Comparison of ENCODE assay signal across 28 cellular contexts in the genomic region with DNA sequence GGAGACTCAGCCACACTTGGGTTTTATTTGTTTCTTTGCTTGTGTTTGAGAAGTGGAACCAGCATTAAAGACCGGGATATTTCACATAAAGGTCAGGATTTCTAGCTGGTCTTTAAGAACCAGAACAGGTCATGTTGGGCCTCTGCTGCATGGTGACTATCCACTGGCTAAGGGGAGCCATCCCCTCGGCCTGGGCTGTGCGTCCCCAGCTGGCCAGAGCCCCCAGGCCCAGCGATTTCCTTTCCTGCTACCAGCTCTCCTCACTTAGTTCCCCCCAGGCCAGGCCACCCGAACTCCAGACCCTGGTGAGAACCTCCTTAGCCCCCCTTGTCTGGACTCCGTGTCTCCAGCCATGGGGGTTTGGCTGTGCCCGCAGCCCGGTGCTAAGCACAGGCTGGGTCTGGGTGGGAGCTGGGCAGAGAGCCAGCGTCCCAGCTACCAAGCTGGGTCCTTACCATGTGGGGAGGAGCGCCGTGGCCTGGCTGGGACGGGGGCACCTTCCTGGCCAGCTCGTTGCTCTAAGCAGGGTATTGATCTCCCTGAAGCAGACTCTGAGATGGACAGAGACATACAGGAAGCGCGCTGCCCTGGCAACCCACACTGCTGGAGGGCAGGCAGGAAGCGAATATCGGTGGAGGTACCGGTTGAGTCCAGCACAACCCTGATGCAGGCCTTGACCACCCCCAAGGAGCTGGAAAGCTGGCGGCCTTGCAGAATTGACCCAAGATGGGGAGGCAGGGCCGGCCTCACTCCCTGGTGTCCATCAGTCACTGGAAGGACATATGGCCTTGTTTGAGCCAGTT. TPM values are rescaled to one million over a fixed set of nuclear protein-coding genes. Genes with fewer than 3 reads are reported as not detected.
"Had no signal": no experiment of that assay in that cellular context is flagged by ENCODE, and none has a peak within 500 bp of the region (broad histone marks: within the 10 kb centered on the region; RNA-seq: fewer than 3 reads in every experiment).

No MANE protein-coding gene starts in this region.

- ATAC-seq: left cardiac atrium; left lung; natural killer cell; psoas muscle; stimulated activated naive CD8-positive, alpha-beta T cell treated with anti-CD3 and anti-CD28 coated beads, Interleukin-15, amount 100 ng/mL, for 72 hours; upper lobe of right lung had no signal

- H3K27ac ChIP-seq: dorsolateral prefrontal cortex, esophagus squamous epithelium, left lung, parathyroid adenoma, psoas muscle, skin epidermis, suprapubic skin, transverse colon, upper lobe of right lung, uterus had no signal

- H3K4me1 Mint-ChIP-seq: endodermal cell; stimulated activated naive CD8-positive, alpha-beta T cell treated with anti-CD3 and anti-CD28 coated beads, Interleukin-15, amount 100 ng/mL, for 72 hours had no signal

- H3K4me3 Mint-ChIP-seq: endodermal cell; natural killer cell; stimulated activated naive CD8-positive, alpha-beta T cell treated with anti-CD3 and anti-CD28 coated beads, Interleukin-15, amount 100 ng/mL, for 72 hours had no signal

- H2AFZ ChIP-seq: parathyroid adenoma had no signal

- H3K9me3 ChIP-seq: psoas muscle, upper lobe of right lung, uterus had no signal

- H3K4me1 ChIP-seq: esophagus squamous epithelium, left lung, parathyroid adenoma, psoas muscle, suprapubic skin, transverse colon, upper lobe of right lung, uterus had no signal

- H3K27me3 ChIP-seq: dorsolateral prefrontal cortex, esophagus squamous epithelium, left lung, suprapubic skin, transverse colon, upper lobe of right lung, uterus had no signal

- H3K27ac Mint-ChIP-seq: endodermal cell, natural killer cell had no signal

- H3K36me3 ChIP-seq: esophagus squamous epithelium, left lung, suprapubic skin, transverse colon, upper lobe of right lung, uterus had no signal

- H3K9ac ChIP-seq: parathyroid adenoma had no signal

- H3K4me3 ChIP-seq: dorsolateral prefrontal cortex, esophagus squamous epithelium, left lung, psoas muscle, skin epidermis, suprapubic skin, transverse colon, upper lobe of right lung, uterus had no signal

- DNase-seq: central memory CD4-positive, alpha-beta T cell; dorsolateral prefrontal cortex; effector CD8-positive, alpha-beta T cell; esophagus squamous epithelium; foreskin melanocyte; hypothalamus; left cardiac atrium; mammary epithelial cell; mesendoderm; natural killer cell; psoas muscle; right cardiac atrium; stimulated activated CD4-positive, alpha-beta T cell treated with anti-CD3 and anti-CD28 coated beads, Interleukin-12 subunit alpha, Interleukin-12 subunit beta, amount 100 ng/mL, for 4 hours; stimulated activated CD4-positive, alpha-beta T cell treated with anti-CD3 and anti-CD28 coated beads, Interleukin-1b, Interleukin-23, amount 100 ng/mL, for 48 hours; stimulated activated CD4-positive, alpha-beta T cell treated with anti-CD3 and anti-CD28 coated beads, Interleukin-4, amount 100 ng/mL, for 1 hour; stimulated activated CD8-positive, alpha-beta memory T cell treated with anti-CD3 and anti-CD28 coated beads, Interleukin-4, amount 100 ng/mL, for 48 hours; stimulated activated naive CD4-positive, alpha-beta T cell; stimulated activated naive CD8-positive, alpha-beta T cell treated with anti-CD3 and anti-CD28 coated beads, Interleukin-15, amount 100 ng/mL, for 72 hours; transverse colon; upper lobe of right lung; uterus had no signal

- FAIRE-seq: colon had no signal

- H3K79me2 ChIP-seq: parathyroid adenoma had no signal

RNA-seq across cellular contexts. Expression of a gene that starts 49.4 kb away (rescaled TPM):
- total RNA-seq: epithelial cell of proximal tubule had no signal
